9 cellular contexts compared by ENCODE assay signal in the genomic region with DNA sequence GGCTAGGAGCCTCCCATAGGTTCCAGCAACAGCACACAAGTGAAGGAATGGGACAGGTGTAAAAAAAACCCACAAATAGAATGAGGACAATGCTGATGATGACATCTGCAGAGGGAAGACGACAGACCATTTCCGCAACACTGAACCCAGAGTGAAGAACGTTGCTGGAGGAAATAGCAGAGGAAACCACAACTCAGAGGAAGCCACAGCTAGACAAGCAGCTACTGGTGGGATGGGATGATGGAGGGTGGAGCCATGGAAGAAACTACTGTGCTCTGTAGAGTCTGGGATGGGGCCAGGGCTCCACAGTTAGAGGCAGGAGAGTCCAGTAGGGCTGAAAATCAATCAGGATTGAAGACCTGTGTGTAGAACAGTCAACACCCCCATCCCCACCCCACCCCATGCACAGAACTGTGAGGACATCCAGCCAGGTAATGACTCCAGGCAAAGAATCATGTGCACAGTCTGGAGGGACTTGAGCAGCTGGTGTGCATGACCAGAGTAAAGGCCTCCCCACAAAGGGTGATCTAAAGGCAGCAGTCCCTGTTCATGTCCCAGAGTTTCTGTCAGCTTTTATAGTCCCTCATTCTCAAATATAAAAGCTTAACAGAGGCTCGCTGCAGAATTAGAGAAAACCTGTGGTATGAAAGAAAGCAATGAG.
DNase-seq lines count a peak whose midpoint lies in the region; ATAC-seq and TF ChIP-seq lines count a peak whose summit lies in the region.
"Had no signal": no experiment of that assay in that cellular context is flagged by ENCODE, and none has a peak within 500 bp of the region (broad histone marks: within the 10 kb centered on the region; RNA-seq: fewer than 3 reads in every experiment).

No MANE protein-coding gene starts in this region.

- no peak overlapping the region for H3K4me2 ChIP-seq in fibroblast of lung (ENCODE audit: extremely low read depth, insufficient read depth, low read length)

- H3K4me3 ChIP-seq in left ventricle myocardium inferior: no peak overlapping the region
- H3K4me3 ChIP-seq in fibroblast of lung (replicated peaks in 1 of 4; ENCODE audit: control extremely low read depth in 1 of 4, insufficient read depth in 1 of 4, low read depth in 3 of 4, low read length in 4 of 4): no peak overlapping the region
- no peak overlapping the region for H3K4me3 ChIP-seq in upper lobe of left lung

- H3K27ac ChIP-seq in left ventricle myocardium inferior (replicated peaks): no peak overlapping the region
- H3K27ac ChIP-seq in fibroblast of lung (ENCODE audit: insufficient read depth, low read length): no peak overlapping the region
- no peak overlapping the region for H3K27ac ChIP-seq in upper lobe of left lung
- H3K27ac ChIP-seq: epithelial cell of prostate had no signal

- no peaks in the 10 kb centered on the region for H3K79me2 ChIP-seq in fibroblast of lung (ENCODE audit: control insufficient read depth, insufficient read depth, low read length)

- H3K4me1 Mint-ChIP-seq in activated CD4-positive, alpha-beta T cell treated with anti-CD3 and anti-CD28 coated beads for 36 hours: peaks cover 30% of the 10 kb centered on the region
- peaks cover 5% of the 10 kb centered on the region for H3K4me1 Mint-ChIP-seq in glutamatergic neuron (ENCODE audit: low read depth, unreplicated experiment)

- no peak for TF ChIP-seq CTCF in left ventricle myocardium inferior (IDR thresholded peaks at IDR 0.05; ENCODE audit: borderline replicate concordance)
- no peak for TF ChIP-seq CTCF in fibroblast of lung (conservative IDR thresholded peaks at IDR 0.05 in 1 of 2, IDR thresholded peaks at IDR 0.05 in 1 of 2; ENCODE audit: low read depth in 1 of 2, low read length in 2 of 2)
- no peak for TF ChIP-seq CTCF in upper lobe of left lung (IDR thresholded peaks at IDR 0.05)
- TF ChIP-seq CTCF in glutamatergic neuron (IDR thresholded peaks at IDR 0.05; ENCODE audit: partially characterized antibody, unreplicated experiment): no peak

- TF ChIP-seq POLR2A in upper lobe of left lung (IDR thresholded peaks at IDR 0.05): no peak

- H3K27me3 Mint-ChIP-seq in activated CD4-positive, alpha-beta T cell treated with anti-CD3 and anti-CD28 coated beads for 36 hours: no peaks in the 10 kb centered on the region
- H3K27me3 Mint-ChIP-seq in glutamatergic neuron (ENCODE audit: unreplicated experiment): peaks cover 2% of the 10 kb centered on the region

- CTCF ChIA-PET in activated CD4-positive, alpha-beta T cell treated with anti-CD3 and anti-CD28 coated beads for 36 hours (lab: Charles Lee): interaction anchor here (0.8 to 1.1 kb wide), 2 partner anchors 10 to 20 kb away, joined by 3 read pairs; no protein-coding TSS in a partner anchor

- H2AFZ ChIP-seq in fibroblast of lung (ENCODE audit: low read length): no peak overlapping the region

- DNase-seq in left cardiac atrium (no peak), left ventricle myocardium inferior (no peak), fibroblast of lung (ENCODE audit: low read depth in 2 of 2) (peak; percentile 5 to 81), upper lobe of left lung (peak in 1 of 2 donors; percentile 31), NCI-H2196 treated with DMSO at 0.1 percent for 48 hours (lab: John Stamatoyannopoulos, UW; ENCODE audit: unreplicated experiment) (no peak), glutamatergic neuron (no peak)
- DNase-seq in activated CD4-positive, alpha-beta T cell treated with anti-CD3 and anti-CD28 coated beads for 36 hours: peak; percentile 59

- H3K4me1 ChIP-seq in left ventricle myocardium inferior (no peaks in the 10 kb centered on the region), fibroblast of lung (ENCODE audit: control insufficient read depth, extremely low read depth, insufficient read depth, low read length) (no peaks in the 10 kb centered on the region), upper lobe of left lung (no peaks in the 10 kb centered on the region)

- H3K27ac Mint-ChIP-seq in activated CD4-positive, alpha-beta T cell treated with anti-CD3 and anti-CD28 coated beads for 36 hours: peak overlapping the region; percentile 84
- no peak overlapping the region for H3K27ac Mint-ChIP-seq in glutamatergic neuron (ENCODE audit: unreplicated experiment)

- POLR2A ChIA-PET in activated CD4-positive, alpha-beta T cell treated with anti-CD3 and anti-CD28 coated beads for 36 hours (lab: Charles Lee): no interaction called here

- H3K36me3 ChIP-seq in left ventricle myocardium inferior (no peaks in the 10 kb centered on the region), fibroblast of lung (ENCODE audit: control insufficient read depth, insufficient read depth, low read length) (no peaks in the 10 kb centered on the region), upper lobe of left lung (no peaks in the 10 kb centered on the region)

- TF ChIP-seq EP300 in upper lobe of left lung (IDR thresholded peaks at IDR 0.05): no peak

- intact Hi-C loops in left cardiac atrium (cut with DNase I): no loop called here
- intact Hi-C loops in left ventricle myocardium inferior (cut with micrococcal nuclease): no loop called here
- intact Hi-C loops in activated CD4-positive, alpha-beta T cell treated with anti-CD3 and anti-CD28 coated beads for 36 hours (cut with DNase I, micrococcal nuclease): loop anchor here in 1 of 2 experiments (1.0 kb wide), 1 partner anchor 19 kb away; no protein-coding TSS in a partner anchor

- H3K36me3 Mint-ChIP-seq in activated CD4-positive, alpha-beta T cell treated with anti-CD3 and anti-CD28 coated beads for 36 hours (ENCODE audit: low read depth): no peaks in the 10 kb centered on the region
- H3K36me3 Mint-ChIP-seq in glutamatergic neuron (ENCODE audit: unreplicated experiment): no peaks in the 10 kb centered on the region

- no peaks in the 10 kb centered on the region for H4K20me1 ChIP-seq in fibroblast of lung (ENCODE audit: control insufficient read depth, extremely low read depth, insufficient read depth, low read length)

- no peak overlapping the region for H3K9ac ChIP-seq in fibroblast of lung (ENCODE audit: insufficient read depth, low read length)

- ATAC-seq in left cardiac atrium (peak; percentile 31 to 80), upper lobe of left lung (ENCODE audit: low FRiP score in 2 of 2) (peak; percentile 45 to 69), HG03354 (IDR thresholded peaks at IDR 0.05; ENCODE audit: poor library complexity, severe bottlenecking, unreplicated experiment) (no peak)
- ATAC-seq in activated CD4-positive, alpha-beta T cell treated with anti-CD3 and anti-CD28 coated beads for 36 hours: peak; percentile 98

- H3K9me3 ChIP-seq in left ventricle myocardium inferior (replicated peaks) (no peaks in the 10 kb centered on the region), fibroblast of lung (ENCODE audit: control insufficient read depth, insufficient read depth, low read depth, low read length) (no peaks in the 10 kb centered on the region), upper lobe of left lung (no peaks in the 10 kb centered on the region)

- H3K4me3 Mint-ChIP-seq in activated CD4-positive, alpha-beta T cell treated with anti-CD3 and anti-CD28 coated beads for 36 hours: no peak overlapping the region
- H3K4me3 Mint-ChIP-seq in glutamatergic neuron (ENCODE audit: unreplicated experiment): no peak overlapping the region

- H3K9me3 Mint-ChIP-seq in activated CD4-positive, alpha-beta T cell treated with anti-CD3 and anti-CD28 coated beads for 36 hours (ENCODE audit: low read depth): no peaks in the 10 kb centered on the region
- H3K9me3 Mint-ChIP-seq in glutamatergic neuron (ENCODE audit: unreplicated experiment): peaks cover 1% of the 10 kb centered on the region

- 48 to 63% methylated on average over 4 of the region's 4 CpGs for WGBS in upper lobe of left lung, 2 donors

- H3K27me3 ChIP-seq in left ventricle myocardium inferior (ENCODE audit: low read depth): peaks cover 10% of the 10 kb centered on the region
- H3K27me3 ChIP-seq in fibroblast of lung (ENCODE audit: control insufficient read depth, insufficient read depth, low read length): no peaks in the 10 kb centered on the region
- H3K27me3 ChIP-seq in upper lobe of left lung: no peaks in the 10 kb centered on the region

Comparison
In these comparisons a context has a peak if more than half of its experiments do, and no peak if none do; other contexts are left out.
1. DNase-seq: peak in activated CD4-positive, alpha-beta T cell treated with anti-CD3 and anti-CD28 coated beads for 36 hours (single experiment) and fibroblast of lung (2 of 2); none in left cardiac atrium (single experiment), left ventricle myocardium inferior (single experiment), NCI-H2196 treated with DMSO at 0.1 percent for 48 hours (single experiment) and glutamatergic neuron (single experiment).